8 cellular contexts compared by ENCODE assay signal in the genomic region with DNA sequence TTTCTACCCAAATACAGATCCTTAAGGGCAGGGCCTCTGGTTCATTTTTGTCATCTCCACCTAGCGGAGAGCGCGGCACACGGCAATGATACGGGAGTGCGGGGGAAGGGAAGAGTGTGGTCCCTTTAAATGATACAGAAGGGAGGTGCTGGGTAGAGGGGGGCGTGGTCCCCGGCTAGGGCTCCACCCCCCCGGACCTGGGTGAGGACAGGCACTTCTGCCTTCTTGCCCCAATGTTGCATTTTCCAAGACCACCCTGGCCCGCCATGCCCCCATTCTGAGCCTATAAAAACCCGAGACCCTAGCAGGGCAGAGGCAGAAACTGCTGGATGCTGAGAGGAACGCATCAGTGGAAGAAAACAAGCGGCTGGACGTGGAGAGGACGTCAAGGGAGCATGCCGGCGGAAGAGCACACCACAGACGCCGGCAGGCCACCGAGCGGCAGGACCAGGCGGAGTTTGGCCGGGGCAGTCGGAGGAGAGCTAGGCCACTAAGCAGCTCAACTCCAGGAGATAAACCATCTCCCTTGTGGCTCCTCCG. TPM values are rescaled to one million over a fixed set of nuclear protein-coding genes. Genes with fewer than 3 reads are reported as not detected.
DNase-seq lines count a peak whose midpoint lies in the region; ATAC-seq and TF ChIP-seq lines count a peak whose summit lies in the region.

No MANE protein-coding gene starts in this region.

- peak; percentile 81 for DNase-seq in NOMO-1 treated with DMSO at 0.1 percent for 48 hours (lab: John Stamatoyannopoulos, UW; ENCODE audit: unreplicated experiment)
- peak in 5 of 7 donors; percentile 24 to 57 (median 41) for DNase-seq in adrenal gland
- DNase-seq in mesothelial cell of epicardium (ENCODE audit: low spot score in 2 of 2, unreplicated experiment in 2 of 2), result peak; percentile 57 to 78
- DNase-seq in OCI-M2 (lab: John Stamatoyannopoulos, UW; ENCODE audit: unreplicated experiment), result no peak
- no peak for DNase-seq in GDM1 (lab: John Stamatoyannopoulos, UW)

- intact Hi-C loops in adrenal gland (cut with DNase I), result no loop called here

- peak overlapping the region; percentile 65 for H3K9ac ChIP-seq in BLaER1

- H3K27ac Mint-ChIP-seq in mesothelial cell of epicardium, result peak overlapping the region; percentile 75

- WGBS in adrenal gland, 4 donors, result 63 to 79% (median 72%) methylated on average over 22 to 25 of the region's 25 CpGs

- peaks cover 16% of the 10 kb centered on the region for H3K9me3 Mint-ChIP-seq in mesothelial cell of epicardium

- no peaks in the 10 kb centered on the region for H3K27me3 Mint-ChIP-seq in mesothelial cell of epicardium (ENCODE audit: low read depth)

- no peaks in the 10 kb centered on the region for H4K20me1 ChIP-seq in BLaER1

- H3K4me3 Mint-ChIP-seq in mesothelial cell of epicardium, result peak overlapping the region; percentile 85

- peak overlapping the region; percentile 66 for H3K4me3 ChIP-seq in BLaER1
- H3K4me3 ChIP-seq in adrenal gland, result no peak overlapping the region

- H3K9me3 ChIP-seq in BLaER1, result peaks cover 5% of the 10 kb centered on the region; the same call in 1 of the 2 replicates
- H3K9me3 ChIP-seq in adrenal gland (replicated peaks in 1 of 3), result no peaks in the 10 kb centered on the region

- H3K4me1 ChIP-seq in BLaER1 (peaks cover 48% of the 10 kb centered on the region), adrenal gland (replicated peaks in 1 of 2) (no peaks in the 10 kb centered on the region)

- peaks cover 4% of the 10 kb centered on the region for H3K4me1 Mint-ChIP-seq in mesothelial cell of epicardium

- H3K36me3 ChIP-seq in BLaER1 (peaks cover 3% of the 10 kb centered on the region), adrenal gland (replicated peaks in 1 of 2) (no peaks in the 10 kb centered on the region)

- peak overlapping the region; percentile 77 for H3K4me2 ChIP-seq in BLaER1

- no peaks in the 10 kb centered on the region for H3K27me3 ChIP-seq in BLaER1
- no peaks in the 10 kb centered on the region for H3K27me3 ChIP-seq in adrenal gland

- H3K36me3 Mint-ChIP-seq in mesothelial cell of epicardium, result peaks cover 14% of the 10 kb centered on the region

- TF ChIP-seq POLR2A in adrenal gland (IDR thresholded peaks at IDR 0.05), result no peak

- H3K27ac ChIP-seq in BLaER1 (peak overlapping the region; percentile 33), adrenal gland (no peak overlapping the region)

- TF ChIP-seq CTCF in adrenal gland (IDR thresholded peaks at IDR 0.05), result peak in 2 of 6 experiments; percentile 6 to 21
- peak; percentile 49 for TF ChIP-seq CTCF in mesothelial cell of epicardium (IDR thresholded peaks at IDR 0.05; ENCODE audit: unreplicated experiment)

- ATAC-seq in GM19324 (IDR thresholded peaks at IDR 0.05; ENCODE audit: low FRiP score, unreplicated experiment) (no peak), HG03469 (IDR thresholded peaks at IDR 0.05; ENCODE audit: unreplicated experiment) (no peak)

RNA-seq across cellular contexts. Expression of a gene that starts 30.0 kb away (rescaled TPM):
- total RNA-seq in adrenal gland (1 to 10 TPM in 7 of 8 donors, under 1 TPM in 1; 0.97 to 3.2 (median 2.3) TPM), mesothelial cell of epicardium (10.9 to 11.9 TPM (median 11.8 TPM) in 3 replicates)
- 1 to 10 TPM in 2 of 3 donors, under 1 TPM in 1; 0.97 to 1.9 (median 1.0) TPM for polyA plus RNA-seq in adrenal gland

RNA-seq across cellular contexts. Expression of a gene that starts 54.7 kb away (rescaled TPM):
- total RNA-seq in adrenal gland (not detected), mesothelial cell of epicardium (not detected in 3 replicates)
- polyA plus RNA-seq in adrenal gland, result not detected

Comparison
In these comparisons a context has a peak if more than half of its experiments do, and no peak if none do; other contexts are left out.
1. DNase-seq: peak in NOMO-1 treated with DMSO at 0.1 percent for 48 hours (single experiment), adrenal gland (5 of 7) and mesothelial cell of epicardium (2 of 2); none in OCI-M2 (single experiment) and GDM1 (single experiment).